Comparison of ENCODE assay signal across 8 cellular contexts in the genomic region with DNA sequence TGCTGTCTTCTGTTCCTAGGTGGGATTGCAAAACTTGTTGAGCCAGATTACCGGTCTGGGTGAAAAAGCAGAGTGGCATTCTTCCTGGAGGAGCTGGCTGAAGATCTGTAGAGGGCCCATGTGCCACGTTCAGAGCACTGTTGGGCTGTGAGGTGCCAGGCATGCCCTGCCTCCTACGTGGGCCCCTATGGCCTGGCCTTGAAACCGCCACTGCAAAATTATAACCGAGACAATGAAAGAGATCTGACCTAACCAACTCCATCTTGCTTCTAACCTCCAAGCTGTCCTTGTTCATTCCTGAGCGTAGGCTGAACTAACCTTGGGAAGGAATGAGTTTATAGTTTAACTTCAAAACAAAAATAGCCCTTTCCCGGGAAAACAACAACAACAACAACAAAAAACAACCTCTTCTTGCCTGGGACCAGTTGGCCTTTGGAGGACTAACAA. TPM values are rescaled to one million over a fixed set of nuclear protein-coding genes. Genes with fewer than 3 reads are reported as not detected.
DNase-seq lines count a peak whose midpoint lies in the region; ATAC-seq, FAIRE-seq and TF ChIP-seq lines count a peak whose summit lies in the region.

No MANE protein-coding gene starts in this region.

- H3K4me3 Mint-ChIP-seq in CD8-positive, alpha-beta memory T cell: peak overlapping the region; percentile 62 to 91 (median 85)

- intact Hi-C loops in OCI-LY7 (cut with micrococcal nuclease; ENCODE audit: unreplicated experiment): loop anchor here (5.0 kb wide), 3 partner anchors 196 to 369 kb away; a partner anchor contains a TSS
- intact Hi-C loops in endothelial cell of umbilical vein (cut with micrococcal nuclease): loop anchor here (2.0 to 5.0 kb wide), 3 partner anchors 44 to 371 kb away; a partner anchor contains a TSS
- intact Hi-C loops in ovary (cut with DNase I): loop anchor here in 1 of 4 donors (10.0 kb wide), 1 partner anchor 193 kb away; no protein-coding TSS in a partner anchor
- intact Hi-C loops in sciatic nerve (cut with DNase I): no loop called here

- no peak for TF ChIP-seq EP300 in ovary (IDR thresholded peaks at IDR 0.05)

- 50 to 55% (median 51%) methylated on average over 7 of the region's 7 CpGs for WGBS in ovary, 3 donors

- no peaks in the 10 kb centered on the region for H3K9me2 ChIP-seq in OCI-LY7 (ENCODE audit: insufficient read depth, low read length)

- H3K4me2 ChIP-seq in OCI-LY7 (ENCODE audit: low read length) (peak overlapping the region; percentile 83), endothelial cell of umbilical vein (ENCODE audit: insufficient read depth, low read length) (peak overlapping the region; percentile 85)

- H3K9ac ChIP-seq in endothelial cell of umbilical vein (replicated peaks; ENCODE audit: extremely low read depth, insufficient read depth, low read length): peak overlapping the region; percentile 99

- no peak for FAIRE-seq in endothelial cell of umbilical vein (lab: Jason Lieb, UNC)

- no peaks in the 10 kb centered on the region for H3K9me3 ChIP-seq in CD8-positive, alpha-beta memory T cell (ENCODE audit: low read length)
- H3K9me3 ChIP-seq in OCI-LY7 (ENCODE audit: low read length): no peaks in the 10 kb centered on the region
- no peaks in the 10 kb centered on the region for H3K9me3 ChIP-seq in endothelial cell of umbilical vein (replicated peaks; ENCODE audit: control insufficient read depth, insufficient read depth, low read length)
- H3K9me3 ChIP-seq in ovary: no peaks in the 10 kb centered on the region

- peaks cover 40% of the 10 kb centered on the region for H3K4me1 ChIP-seq in CD8-positive, alpha-beta memory T cell (ENCODE audit: insufficient read depth, low read length)
- H3K4me1 ChIP-seq in OCI-LY7 (ENCODE audit: insufficient read depth, low read length, poor library complexity, severe bottlenecking) (peaks cover 25% of the 10 kb centered on the region), endothelial cell of umbilical vein (ENCODE audit: control insufficient read depth, extremely low read depth, insufficient read depth, low read length) (peaks cover 23% of the 10 kb centered on the region), ovary (ENCODE audit: insufficient read depth) (peaks cover 15% of the 10 kb centered on the region)

- TF ChIP-seq CTCF in OCI-LY7 (conservative IDR thresholded peaks at IDR 0.05; ENCODE audit: low read length) (no peak), endothelial cell of umbilical vein (IDR thresholded peaks at IDR 0.05; ENCODE audit: extremely low read depth in 1 of 2, insufficient read depth in 1 of 2, low read depth in 1 of 2, low read length in 2 of 2) (no peak), ovary (IDR thresholded peaks at IDR 0.05) (no peak)

- peaks cover 51% of the 10 kb centered on the region for H3K79me2 ChIP-seq in OCI-LY7 (ENCODE audit: insufficient read depth, low read depth, low read length)
- peaks cover 35% of the 10 kb centered on the region for H3K79me2 ChIP-seq in endothelial cell of umbilical vein (ENCODE audit: control insufficient read depth, insufficient read depth, low read length)

- dilution Hi-C loops in endothelial cell of umbilical vein (cut with MboI; ENCODE audit: extremely low pct_ligation_motif_present, low sequenced_read_pairs): no loop called here

- H4K20me1 ChIP-seq in OCI-LY7 (ENCODE audit: insufficient read depth, low read length): no peaks in the 10 kb centered on the region
- no peaks in the 10 kb centered on the region for H4K20me1 ChIP-seq in endothelial cell of umbilical vein (replicated peaks; ENCODE audit: control insufficient read depth, extremely low read depth, insufficient read depth, low read length)

- BruUV-seq in OCI-LY7 (replicated peaks; lab: Mats Ljungman, UMichigan) (no TSS peak), endothelial cell of umbilical vein (replicated peaks; lab: Mats Ljungman, UMichigan) (no TSS peak)

- DNase-seq in CD8-positive, alpha-beta memory T cell: no peak
- DNase-seq in OCI-LY7 (ENCODE audit: low spot score): no peak
- no peak for DNase-seq in endothelial cell of umbilical vein (ENCODE audit: low read depth, low spot score)
- no peak for DNase-seq in ovary
- DNase-seq in NCI-H1417 treated with DMSO at 0.1 percent for 48 hours (lab: John Stamatoyannopoulos, UW): no peak
- DNase-seq in NCI-H748 treated with DMSO at 0.1 percent for 48 hours (lab: John Stamatoyannopoulos, UW): no peak
- DNase-seq in LoVo (ENCODE audit: low spot score): no peak
- DNase-seq in sciatic nerve (ENCODE audit: low spot score): no peak

- H3K27me3 Mint-ChIP-seq in CD8-positive, alpha-beta memory T cell: no peaks in the 10 kb centered on the region

- no peaks in the 10 kb centered on the region for H3K9me1 ChIP-seq in endothelial cell of umbilical vein (replicated peaks; ENCODE audit: control insufficient read depth, extremely low read depth, insufficient read depth, low read length)

- H2AFZ ChIP-seq in OCI-LY7 (ENCODE audit: low read length) (no peak overlapping the region; the same call in 1 of the 2 replicates), endothelial cell of umbilical vein (ENCODE audit: low read depth, low read length) (no peak overlapping the region)

- H3K27ac Mint-ChIP-seq in CD8-positive, alpha-beta memory T cell: peak overlapping the region; percentile 96 to 100 (median 98)

- CTCF ChIA-PET in CD8-positive, alpha-beta memory T cell (lab: Charles Lee): interaction anchor here (0.6 to 5.7 kb wide), 5 partner anchors 10 to 261 kb away, joined by 3 to 25 read pairs (median 8); no protein-coding TSS in a partner anchor
- CTCF ChIA-PET in OCI-LY7 (lab: Charles Lee; ENCODE audit: unreplicated experiment) (no interaction called here), endothelial cell of umbilical vein (lab: Charles Lee) (interaction anchor here (1.1 to 2.9 kb wide), 7 partner anchors 11 to 260 kb away, joined by 3 to 10 read pairs (median 6); no protein-coding TSS in a partner anchor)

- no peak overlapping the region for H3K4me3 ChIP-seq in CD8-positive, alpha-beta memory T cell (ENCODE audit: low read length)
- peak overlapping the region; percentile 90 for H3K4me3 ChIP-seq in OCI-LY7 (ENCODE audit: low read depth, low read length, poor library complexity, severe bottlenecking)
- H3K4me3 ChIP-seq in endothelial cell of umbilical vein (replicated peaks in 1 of 3; ENCODE audit: insufficient read depth in 1 of 3, low read depth in 1 of 3, low read length in 3 of 3): peak overlapping the region; percentile 46 to 91 (median 90)
- peak overlapping the region; percentile 85 for H3K4me3 ChIP-seq in ovary

- H3K9me3 Mint-ChIP-seq in CD8-positive, alpha-beta memory T cell: no peaks in the 10 kb centered on the region

- H3K36me3 ChIP-seq in CD8-positive, alpha-beta memory T cell (ENCODE audit: insufficient read depth, low read length): peaks cover 8% of the 10 kb centered on the region
- peaks cover 24% of the 10 kb centered on the region for H3K36me3 ChIP-seq in OCI-LY7 (ENCODE audit: insufficient read depth, low read length)
- peaks cover 0 to 3% of the 10 kb centered on the region in 2 experiments for H3K36me3 ChIP-seq in endothelial cell of umbilical vein (ENCODE audit: control insufficient read depth in 2 of 2, extremely low read depth in 1 of 2, insufficient read depth in 2 of 2, low read length in 2 of 2)
- H3K36me3 ChIP-seq in ovary: no peaks in the 10 kb centered on the region

- no peak for TF ChIP-seq POLR2A in endothelial cell of umbilical vein (IDR thresholded peaks at IDR 0.05; ENCODE audit: low read depth, low read length)
- no peak for TF ChIP-seq POLR2A in ovary (IDR thresholded peaks at IDR 0.05)

- peaks cover 45 to 65% (median 62%) of the 10 kb centered on the region in 3 donors for H3K4me1 Mint-ChIP-seq in CD8-positive, alpha-beta memory T cell

- ATAC-seq in sciatic nerve: no peak

- POLR2A ChIA-PET in CD8-positive, alpha-beta memory T cell (lab: Charles Lee): interaction anchor here (1.2 to 2.2 kb wide), 4 partner anchors 45 to 402 kb away, joined by 4 to 12 read pairs (median 6); a partner anchor contains a TSS
- POLR2A ChIA-PET in OCI-LY7 (lab: Charles Lee): interaction anchor here (0.8 to 2.0 kb wide), 7 partner anchors 11 to 371 kb away, joined by 3 to 6 read pairs (median 4); a partner anchor contains a TSS
- POLR2A ChIA-PET in endothelial cell of umbilical vein (lab: Charles Lee): interaction anchor here (3.0 kb wide), 1 partner anchor 197 kb away, joined by 12 read pairs; no protein-coding TSS in a partner anchor

- peak overlapping the region; percentile 93 for H3K27ac ChIP-seq in CD8-positive, alpha-beta memory T cell (ENCODE audit: low read depth, low read length)
- H3K27ac ChIP-seq in OCI-LY7 (ENCODE audit: low read depth, low read length, poor library complexity, severe bottlenecking) (no peak overlapping the region), endothelial cell of umbilical vein (ENCODE audit: insufficient read depth, low read depth, low read length) (peak overlapping the region; percentile 95), ovary (peak overlapping the region; percentile 89 to 93)

- no peaks in the 10 kb centered on the region for H3K27me3 ChIP-seq in CD8-positive, alpha-beta memory T cell (ENCODE audit: insufficient read depth, low read length, poor library complexity, severe bottlenecking)
- H3K27me3 ChIP-seq in endothelial cell of umbilical vein (ENCODE audit: control insufficient read depth in 2 of 2, insufficient read depth in 2 of 2, low read length in 2 of 2) (peaks cover 6 to 7% of the 10 kb centered on the region in 2 experiments), ovary (no peaks in the 10 kb centered on the region)

- H3K36me3 Mint-ChIP-seq in CD8-positive, alpha-beta memory T cell: peaks cover 0 to 19% (median 6%) of the 10 kb centered on the region in 3 donors

TF ChIP-seq in endothelial cell of umbilical vein, 7 proteins besides CTCF, POLR2A, EP300 and RAD21 (continues in another document):
- TF ChIP-seq GATA2 (IDR thresholded peaks at IDR 0.05; ENCODE audit: insufficient read depth, insufficient read length, low read depth, low read length) (no peak), JUN (IDR thresholded peaks at IDR 0.05; ENCODE audit: borderline replicate concordance, insufficient read depth, insufficient read length, low read depth) (no peak), POLR2AphosphoS5 (IDR thresholded peaks at IDR 0.05; ENCODE audit: insufficient read depth, low read depth, low read length) (no peak)

RNA-seq across cellular contexts. Expression of a gene that starts 1.4 kb away (rescaled TPM):
- total RNA-seq in CD8-positive, alpha-beta memory T cell: 10 to 100 TPM; 50.5 to 51.2 TPM
- polyA plus RNA-seq in CD8-positive, alpha-beta memory T cell: 19.8 TPM
- 88.5 and 93.7 TPM in 2 replicates for total RNA-seq in OCI-LY7 (2014; rRNA removed; shearing (Covaris generic))
- total RNA-seq in OCI-LY7 (2022): 56.8 and 69.5 TPM in 2 replicates
- total RNA-seq in endothelial cell of umbilical vein: 56.0 and 65.8 TPM in 2 replicates
- 55.2 and 58.6 TPM in 2 replicates for polyA plus RNA-seq in endothelial cell of umbilical vein
- 48.6 and 49.6 TPM in 2 replicates for polyA plus RNA-seq in endothelial cell of umbilical vein (2011; cell fraction: cytosol; rRNA removed)
- 122 and 134 TPM in 2 replicates for polyA plus RNA-seq in endothelial cell of umbilical vein (2011; cell fraction: nucleus; rRNA removed)
- 29.5 and 30.4 TPM in 2 replicates for polyA plus RNA-seq in endothelial cell of umbilical vein (2012)
- 65.5 and 71.4 TPM in 2 replicates for polyA minus RNA-seq in endothelial cell of umbilical vein
- polyA minus RNA-seq in endothelial cell of umbilical vein (2011; cell fraction: cytosol; rRNA and poly(A)+ RNA removed): 30.8 TPM
- polyA minus RNA-seq in endothelial cell of umbilical vein (2011; cell fraction: nucleus; rRNA and poly(A)+ RNA removed): 72.2 and 74.9 TPM in 2 replicates
- total RNA-seq in ovary: 10 to 100 TPM; 32.7 to 51.7 (median 39.0) TPM
- 10 to 100 TPM; 21.8 to 23.0 TPM for polyA plus RNA-seq in ovary
- total RNA-seq in sciatic nerve: 54.0 TPM
